9 cellular contexts compared by ENCODE assay signal in genomic region chr9:87678650-87679355, GRCh38. TPM values are rescaled to one million over a fixed set of nuclear protein-coding genes. Genes with fewer than 3 reads are reported as not detected.
A peak's percentile ranks its signal among the peaks of the same experiment; 100 is the strongest.
DNase-seq lines count a peak whose midpoint lies in the region; ATAC-seq and TF ChIP-seq lines count a peak whose summit lies in the region.
"Had no signal": no experiment of that assay in that cellular context is flagged by ENCODE, and none has a peak within 500 bp of the region (broad histone marks: within the 10 kb centered on the region; RNA-seq: fewer than 3 reads in every experiment).

No MANE protein-coding gene starts in this region.

- DNase-seq in COLO668 (lab: John Stamatoyannopoulos, UW; ENCODE audit: unreplicated experiment) = peak; percentile 35
- peak; percentile 81 for DNase-seq in GM23248
- DNase-seq in NCI-H526 treated with DMSO at 0.1 percent for 48 hours (lab: John Stamatoyannopoulos, UW) = peak; percentile 1
- DNase-seq in amniotic stem cell (lab: John Stamatoyannopoulos, UW) = peak; percentile 32
- DNase-seq in right atrium auricular region (ENCODE audit: low spot score) = peak; percentile 74
- DNase-seq in retina = peak; percentile 71
- no peak for DNase-seq in NK-92 (lab: John Stamatoyannopoulos, UW; ENCODE audit: unreplicated experiment)
- DNase-seq: activated B cell treated with CpG ODN at 0.5 μM for 24 hours had no signal

- ATAC-seq in HG03469 (IDR thresholded peaks at IDR 0.05; ENCODE audit: unreplicated experiment) = no peak

- no peaks in the 10 kb centered on the region for H4K20me1 ChIP-seq in GM23248 (ENCODE audit: insufficient read depth)

- H3K79me2 ChIP-seq in GM23248 (ENCODE audit: insufficient read depth) = no peaks in the 10 kb centered on the region

- in situ Hi-C loops in GM23248 (cut with MboI) = loop anchor here (10.0 kb wide), 2 partner anchors 136 to 366 kb away; no protein-coding TSS in a partner anchor

- H3K27me3 ChIP-seq in GM23248 (replicated peaks; ENCODE audit: insufficient read depth) (no peaks in the 10 kb centered on the region), right atrium auricular region (no peaks in the 10 kb centered on the region)

- WGBS in GM23248 (ENCODE audit: low coverage in 1 of 2, low lambda C conversion rate in 2 of 2, missing lambda C conversion rate in 2 of 2), 2 experiments = 52 to 56% methylated on average over 9 of the region's 9 CpGs

- peak; percentile 83 to 85 for TF ChIP-seq CTCF in right atrium auricular region (IDR thresholded peaks at IDR 0.05)

- H3K27ac ChIP-seq in GM23248 (no peak overlapping the region), right atrium auricular region (no peak overlapping the region)

- H3K4me1 ChIP-seq in GM23248 (ENCODE audit: insufficient read depth) = no peaks in the 10 kb centered on the region
- H3K4me1 ChIP-seq in right atrium auricular region = peaks cover 0 to 12% of the 10 kb centered on the region in 2 donors

- no peaks in the 10 kb centered on the region for H3K9me2 ChIP-seq in GM23248 (ENCODE audit: insufficient read depth)

- H3K36me3 ChIP-seq in GM23248 (ENCODE audit: low read depth) (no peaks in the 10 kb centered on the region), right atrium auricular region (no peaks in the 10 kb centered on the region)

- H3K9me3 ChIP-seq in GM23248 (ENCODE audit: low read depth) (no peaks in the 10 kb centered on the region), right atrium auricular region (no peaks in the 10 kb centered on the region)

- H3K4me2 ChIP-seq in GM23248 (ENCODE audit: unreplicated experiment) = no peak overlapping the region

- H3K4me3 ChIP-seq in GM23248 (no peak overlapping the region), right atrium auricular region (no peak overlapping the region)

- H2AFZ ChIP-seq in GM23248 = no peak overlapping the region

- no peak overlapping the region for H3K9ac ChIP-seq in GM23248

- no peaks in the 10 kb centered on the region for H3F3A ChIP-seq in GM23248 (ENCODE audit: insufficient read depth)

RNA-seq across cellular contexts. Expression of gene CTSL, which starts 47.1 kb away (rescaled TPM):
- total RNA-seq in GM23248 (2014; rRNA removed; shearing (Covaris generic)) = 389 and 402 TPM in 2 replicates
- 401 and 410 TPM in 2 replicates for polyA plus RNA-seq in GM23248 (2016; fragmentation: Nextera tagmentation; extraction: Ambion mirVana)
- total RNA-seq in right atrium auricular region = 100 to 1,000 TPM; 122 to 169 TPM
